Comparison of ENCODE assay signal across 1 cellular context in the genomic region with DNA sequence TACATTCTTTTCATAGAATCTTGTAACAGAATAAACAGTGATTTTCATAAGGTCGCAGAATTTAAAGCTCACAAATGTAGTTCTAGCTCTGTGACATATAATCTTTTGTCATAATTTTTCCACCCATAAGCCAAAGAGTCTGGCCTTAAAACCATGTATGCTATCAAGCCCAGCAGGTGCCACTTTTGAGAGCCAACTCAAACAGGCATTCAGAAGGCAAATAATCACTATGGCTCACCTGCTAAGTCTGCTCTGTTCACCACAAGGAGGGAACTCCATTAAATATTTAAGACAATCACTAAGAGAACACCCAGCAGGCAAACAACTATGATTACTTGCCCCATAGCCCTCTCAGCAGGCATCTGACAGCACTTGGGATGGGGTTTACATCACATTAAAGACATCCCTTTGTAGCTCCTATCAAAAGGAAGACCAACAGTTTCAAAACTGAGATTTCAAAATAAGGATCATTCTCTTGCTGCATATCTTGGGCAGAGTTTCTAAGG.
TF ChIP-seq lines count a peak whose summit lies in the region.

No MANE protein-coding gene starts in this region.

TF ChIP-seq in SK-N-SH treated with all-trans-retinoic acid at 6 μM for 48 hours, 23 proteins besides CTCF, POLR2A, EP300 and RAD21 (continued from another document):
- TF ChIP-seq CREB5 (CRISPR knock-in tag; IDR thresholded peaks at IDR 0.05; ENCODE audit: low read depth) (no peak), RARB (CRISPR knock-in tag; IDR thresholded peaks at IDR 0.05) (no peak), ZNF70 (CRISPR knock-in tag; IDR thresholded peaks at IDR 0.05) (no peak), ISL1 (CRISPR knock-in tag; IDR thresholded peaks at IDR 0.05) (no peak)
TF ChIP-seq in SK-N-SH treated with all-trans-retinoic acid at 6 μM for 48 hours: peak in this region for 0.
